ENCODE assay signal across 27 cellular contexts in the genomic region with DNA sequence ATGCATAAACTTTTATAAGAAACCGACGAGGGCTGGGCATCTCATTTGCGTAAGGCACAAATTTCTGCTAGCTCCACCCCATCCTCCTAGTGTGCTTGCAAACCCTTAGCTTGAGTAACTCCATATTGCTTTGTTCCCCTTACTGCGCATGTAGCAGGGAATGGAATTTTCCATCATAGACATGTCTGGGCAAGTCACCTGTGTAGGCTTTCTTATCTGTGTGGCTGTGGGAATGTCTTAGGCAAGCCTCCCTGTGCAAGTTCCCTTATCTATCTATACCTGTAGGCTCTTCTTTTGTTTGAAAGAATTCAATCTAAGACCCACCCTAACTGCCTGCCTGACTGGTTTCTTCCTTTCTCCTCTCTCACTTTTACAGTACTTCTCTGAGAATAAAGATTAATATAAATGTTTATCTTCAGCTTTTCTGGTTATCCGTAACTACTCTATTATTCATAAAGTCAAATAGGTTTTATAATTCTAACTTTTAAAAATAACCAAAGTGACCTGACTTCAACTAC.
"Had no signal": no experiment of that assay in that cellular context is flagged by ENCODE, and none has a peak within 500 bp of the region (broad histone marks: within the 10 kb centered on the region; RNA-seq: fewer than 3 reads in every experiment).

No MANE protein-coding gene starts in this region.

- H3K9me3 Mint-ChIP-seq: activated B cell treated with CpG ODN at 0.5 μM for 24 hours; stimulated activated memory B cell treated with anti-CD40 and anti-IgM and Interleukin-4, amounts not matched to agents 10 μg/mL and 1 μg/mL and 100 μg/mL, for 72 hours had no signal

- H3K4me1 ChIP-seq: stomach, tibial nerve had no signal

- H3K27ac Mint-ChIP-seq: activated B cell treated with CpG ODN at 0.5 μM for 24 hours; activated CD8-positive, alpha-beta memory T cell treated with anti-CD3 and anti-CD28 coated beads, Interleukin-2, amount 10 ng/mL, durations not matched to agents 7 days and 5 days; activated CD8-positive, alpha-beta T cell treated with anti-CD3 and anti-CD28 coated beads, Interleukin-2, amount 10 ng/mL, durations not matched to agents 7 days and 5 days; activated naive CD4-positive, alpha-beta T cell treated with anti-CD3 and anti-CD28 coated beads, Interleukin-2, amount 50 U/mL, for 24 hours; activated naive CD8-positive, alpha-beta T cell treated with anti-CD3 and anti-CD28 coated beads, Interleukin-2, amount 50 U/mL, for 24 hours; activated T-helper 2 cell treated with anti-CD3 and anti-CD28 coated beads, Interferon-gamma antibody, Interleukin-2, Interleukin-4, amounts not matched to agents 10 μg/mL and 5 μg/mL and 100 μg/mL, durations not matched to agents 14 hours and 24 hours and 36 hours; naive thymus-derived CD4-positive, alpha-beta T cell; progenitor cell of endocrine pancreas; stimulated activated memory B cell treated with anti-CD40 and anti-IgM and Interleukin-4, amounts not matched to agents 10 μg/mL and 1 μg/mL and 100 μg/mL, for 72 hours; T-helper 2 cell treated with Interferon-gamma antibody and Interleukin-4, amounts not matched to agents 5 μg/mL and 100 μg/mL, for 36 hours had no signal

- H3K27me3 Mint-ChIP-seq: activated B cell treated with CpG ODN at 0.5 μM for 24 hours; activated CD8-positive, alpha-beta memory T cell treated with anti-CD3 and anti-CD28 coated beads, Interleukin-2, amount 10 ng/mL, durations not matched to agents 7 days and 5 days; activated naive CD4-positive, alpha-beta T cell treated with anti-CD3 and anti-CD28 coated beads, Interleukin-2, amount 50 U/mL, for 24 hours; activated naive CD8-positive, alpha-beta T cell treated with anti-CD3 and anti-CD28 coated beads, Interleukin-2, amount 50 U/mL, for 24 hours; naive thymus-derived CD4-positive, alpha-beta T cell; progenitor cell of endocrine pancreas; stimulated activated memory B cell treated with anti-CD40 and anti-IgM and Interleukin-4, amounts not matched to agents 10 μg/mL and 1 μg/mL and 100 μg/mL, for 72 hours had no signal

- H3K4me3 ChIP-seq: cardiac muscle cell, coronary artery, dorsolateral prefrontal cortex, heart right ventricle, left ventricle myocardium inferior, ovary, skin epidermis, stomach, tibial nerve had no signal

- H3K4me3 Mint-ChIP-seq: activated B cell treated with CpG ODN at 0.5 μM for 24 hours; activated CD8-positive, alpha-beta memory T cell treated with anti-CD3 and anti-CD28 coated beads, Interleukin-2, amount 10 ng/mL, durations not matched to agents 7 days and 5 days; activated CD8-positive, alpha-beta T cell treated with anti-CD3 and anti-CD28 coated beads, Interleukin-2, amount 10 ng/mL, durations not matched to agents 7 days and 5 days; activated naive CD4-positive, alpha-beta T cell treated with anti-CD3 and anti-CD28 coated beads, Interleukin-2, amount 50 U/mL, for 24 hours; activated naive CD8-positive, alpha-beta T cell treated with anti-CD3 and anti-CD28 coated beads, Interleukin-2, amount 50 U/mL, for 24 hours; naive thymus-derived CD4-positive, alpha-beta T cell; stimulated activated memory B cell treated with anti-CD40 and anti-IgM and Interleukin-4, amounts not matched to agents 10 μg/mL and 1 μg/mL and 100 μg/mL, for 72 hours; T-helper 2 cell treated with Interferon-gamma antibody and Interleukin-4, amounts not matched to agents 5 μg/mL and 100 μg/mL, for 36 hours had no signal

- H3K36me3 ChIP-seq: cardiac muscle cell, heart right ventricle, left ventricle myocardium inferior, ovary, stomach, tibial nerve had no signal

- H3K27ac ChIP-seq: cardiac muscle cell, coronary artery, dorsolateral prefrontal cortex, heart right ventricle, left ventricle myocardium inferior, ovary, skin epidermis, stomach, tibial nerve had no signal

- H3K27me3 ChIP-seq: cardiac muscle cell, dorsolateral prefrontal cortex, heart right ventricle, ovary, stomach, tibial nerve had no signal

- H3K4me1 Mint-ChIP-seq: activated B cell treated with CpG ODN at 0.5 μM for 24 hours; activated CD8-positive, alpha-beta memory T cell treated with anti-CD3 and anti-CD28 coated beads, Interleukin-2, amount 10 ng/mL, durations not matched to agents 7 days and 5 days; activated naive CD4-positive, alpha-beta T cell treated with anti-CD3 and anti-CD28 coated beads, Interleukin-2, amount 50 U/mL, for 24 hours; activated naive CD8-positive, alpha-beta T cell treated with anti-CD3 and anti-CD28 coated beads, Interleukin-2, amount 50 U/mL, for 24 hours; naive thymus-derived CD4-positive, alpha-beta T cell; stimulated activated memory B cell treated with anti-CD40 and anti-IgM and Interleukin-4, amounts not matched to agents 10 μg/mL and 1 μg/mL and 100 μg/mL, for 72 hours had no signal

- H3K36me3 Mint-ChIP-seq: activated CD8-positive, alpha-beta memory T cell treated with anti-CD3 and anti-CD28 coated beads, Interleukin-2, amount 10 ng/mL, durations not matched to agents 7 days and 5 days; activated naive CD4-positive, alpha-beta T cell treated with anti-CD3 and anti-CD28 coated beads, Interleukin-2, amount 50 U/mL, for 24 hours; naive thymus-derived CD4-positive, alpha-beta T cell; stimulated activated memory B cell treated with anti-CD40 and anti-IgM and Interleukin-4, amounts not matched to agents 10 μg/mL and 1 μg/mL and 100 μg/mL, for 72 hours had no signal

- ATAC-seq: activated CD8-positive, alpha-beta memory T cell treated with anti-CD3 and anti-CD28 coated beads, Interleukin-2, amount 10 ng/mL, durations not matched to agents 7 days and 5 days; activated CD8-positive, alpha-beta T cell treated with anti-CD3 and anti-CD28 coated beads, Interleukin-2, amount 10 ng/mL, durations not matched to agents 7 days and 5 days; activated naive CD8-positive, alpha-beta T cell treated with anti-CD3 and anti-CD28 coated beads, Interleukin-2, amount 50 U/mL, for 24 hours; heart right ventricle; naive thymus-derived CD4-positive, alpha-beta T cell; sciatic nerve; stimulated activated memory B cell treated with anti-CD40 and anti-IgM and Interleukin-4, amounts not matched to agents 10 μg/mL and 1 μg/mL and 100 μg/mL, for 72 hours had no signal

- FAIRE-seq: urothelium cell line had no signal

- DNase-seq: activated B cell treated with CpG ODN at 0.5 μM for 24 hours; activated CD8-positive, alpha-beta memory T cell treated with anti-CD3 and anti-CD28 coated beads, Interleukin-2, amount 10 ng/mL, durations not matched to agents 7 days and 5 days; activated CD8-positive, alpha-beta T cell treated with anti-CD3 and anti-CD28 coated beads, Interleukin-2, amount 10 ng/mL, durations not matched to agents 7 days and 5 days; activated naive CD8-positive, alpha-beta T cell treated with anti-CD3 and anti-CD28 coated beads, Interleukin-2, amount 50 U/mL, for 24 hours; activated T-cell treated with anti-CD3 and anti-CD28 coated beads, Interleukin-2, amount 50 U/mL, for 48 hours; dorsolateral prefrontal cortex; effector memory CD4-positive, alpha-beta T cell; heart right ventricle; left ventricle myocardium inferior; midbrain; naive thymus-derived CD4-positive, alpha-beta T cell; ovary; stimulated activated CD4-positive, alpha-beta T cell treated with anti-CD3 and anti-CD28 coated beads, Interleukin-4, amount 100 ng/mL, for 4 hours; stimulated activated CD8-positive, alpha-beta memory T cell treated with anti-CD3 and anti-CD28 coated beads, Interleukin-4, amount 100 ng/mL, for 48 hours; stomach; T-helper 1 cell had no signal

- H3K9me3 ChIP-seq: left ventricle myocardium inferior, ovary had no signal
